ENCODE assay signal across 18 cellular contexts in the genomic region with DNA sequence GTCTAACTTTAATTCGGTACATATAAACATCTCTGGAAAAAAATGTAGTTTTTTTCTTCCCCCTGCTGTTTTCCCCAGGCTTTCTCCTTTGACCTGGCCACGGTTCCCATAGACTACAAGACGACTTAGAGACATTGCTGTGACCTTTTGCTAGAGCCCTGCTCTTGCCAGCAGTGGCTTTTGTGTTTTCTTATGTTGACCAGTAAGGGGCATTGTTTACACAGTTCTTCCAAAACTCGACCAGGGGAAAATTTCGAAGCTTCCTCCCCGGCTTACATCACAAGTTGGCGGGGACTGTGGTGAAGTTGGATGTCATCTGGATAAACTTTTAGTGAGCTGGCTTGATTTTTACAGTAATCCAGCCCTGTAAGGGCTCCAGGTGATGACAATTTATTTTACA. TPM values are rescaled to one million over a fixed set of nuclear protein-coding genes. Genes with fewer than 3 reads are reported as not detected.
DNase-seq lines count a peak whose midpoint lies in the region; ATAC-seq and TF ChIP-seq lines count a peak whose summit lies in the region.
"Had no signal": no experiment of that assay in that cellular context is flagged by ENCODE, and none has a peak within 500 bp of the region (broad histone marks: within the 10 kb centered on the region; RNA-seq: fewer than 3 reads in every experiment).

No MANE protein-coding gene starts in this region.

- H3K9ac ChIP-seq in SK-N-SH: no peak overlapping the region
- no peak overlapping the region for H3K9ac ChIP-seq in endodermal cell (ENCODE audit: extremely low read depth, low read length, poor library complexity, severe bottlenecking)

- H3K4me2 ChIP-seq in SK-N-SH: no peak overlapping the region

- no peaks in the 10 kb centered on the region for H3K36me3 ChIP-seq in SK-N-SH (replicated peaks in 1 of 2; ENCODE audit: control insufficient read depth in 1 of 2, insufficient read depth in 2 of 2, low read length in 1 of 2)
- H3K36me3 ChIP-seq in endodermal cell (ENCODE audit: control insufficient read depth, insufficient read depth, low read length): no peaks in the 10 kb centered on the region
- no peaks in the 10 kb centered on the region for H3K36me3 ChIP-seq in effector memory CD4-positive, alpha-beta T cell (ENCODE audit: control insufficient read depth, insufficient read depth, low read length)
- H3K36me3 ChIP-seq: esophagus muscularis mucosa, prostate gland had no signal

- WGBS in SK-N-SH (ENCODE audit: low lambda C conversion rate): 13% methylated on average over 7 of the region's 7 CpGs
- WGBS in endodermal cell (ENCODE audit: insufficient coverage in 1 of 2, insufficient read length in 1 of 2), 2 experiments: 62% methylated on average over 3 of the region's 7 CpGs; no CpG with 5 or more reads in 1 of the 2 experiments

- no peaks in the 10 kb centered on the region for H3K36me3 Mint-ChIP-seq in endodermal cell (ENCODE audit: low read depth)
- H3K36me3 Mint-ChIP-seq in activated CD4-positive, alpha-beta T cell treated with anti-CD3 and anti-CD28 coated beads for 36 hours (ENCODE audit: low read depth): no peaks in the 10 kb centered on the region
- H3K36me3 Mint-ChIP-seq: activated naive CD8-positive, alpha-beta T cell treated with anti-CD3 and anti-CD28 coated beads for 36 hours had no signal

- no peak for ATAC-seq in SK-N-SH treated with all-trans-retinoic acid at 6 μM for 48 hours
- no peak for ATAC-seq in activated CD4-positive, alpha-beta T cell treated with anti-CD3 and anti-CD28 coated beads for 36 hours
- no peak for ATAC-seq in HG03159 (IDR thresholded peaks at IDR 0.05; ENCODE audit: unreplicated experiment)
- ATAC-seq: mucosa of descending colon had no signal

- H3K4me3 ChIP-seq in SK-N-SH (ENCODE audit: low read depth in 2 of 2, low read length in 1 of 2): no peak overlapping the region
- no peak overlapping the region for H3K4me3 ChIP-seq in NB4 (ENCODE audit: low read depth, low read length)
- H3K4me3 ChIP-seq in endodermal cell (ENCODE audit: low read length): no peak overlapping the region
- no peak overlapping the region for H3K4me3 ChIP-seq in effector memory CD4-positive, alpha-beta T cell (ENCODE audit: insufficient read depth, low read depth, low read length, poor library complexity, severe bottlenecking)
- H3K4me3 ChIP-seq: esophagus muscularis mucosa, mucosa of descending colon, prostate gland had no signal

- no peaks in the 10 kb centered on the region for H3K9me3 ChIP-seq in SK-N-SH
- H3K9me3 ChIP-seq in endodermal cell (ENCODE audit: control insufficient read depth, low read length): no peaks in the 10 kb centered on the region
- no peaks in the 10 kb centered on the region for H3K9me3 ChIP-seq in effector memory CD4-positive, alpha-beta T cell (ENCODE audit: control insufficient read depth, low read length)
- H3K9me3 ChIP-seq: esophagus muscularis mucosa, mucosa of descending colon, prostate gland had no signal

- peaks cover 28% of the 10 kb centered on the region for H3K9me3 Mint-ChIP-seq in endodermal cell
- H3K9me3 Mint-ChIP-seq in activated CD4-positive, alpha-beta T cell treated with anti-CD3 and anti-CD28 coated beads for 36 hours (ENCODE audit: low read depth): no peaks in the 10 kb centered on the region
- H3K9me3 Mint-ChIP-seq: activated naive CD8-positive, alpha-beta T cell treated with anti-CD3 and anti-CD28 coated beads for 36 hours; central memory CD8-positive, alpha-beta T cell had no signal

- POLR2A ChIA-PET in SK-N-SH (lab: Yijun Ruan, JAX): no interaction called here
- POLR2A ChIA-PET in activated CD4-positive, alpha-beta T cell treated with anti-CD3 and anti-CD28 coated beads for 36 hours (lab: Charles Lee): no interaction called here

- H2AFZ ChIP-seq in SK-N-SH (ENCODE audit: low read depth): no peak overlapping the region

- no peak overlapping the region for H3K27ac Mint-ChIP-seq in endodermal cell
- no peak overlapping the region for H3K27ac Mint-ChIP-seq in activated CD4-positive, alpha-beta T cell treated with anti-CD3 and anti-CD28 coated beads for 36 hours
- H3K27ac Mint-ChIP-seq: activated naive CD8-positive, alpha-beta T cell treated with anti-CD3 and anti-CD28 coated beads for 36 hours had no signal

- DNase-seq in SK-N-SH (no peak), NB4 (ENCODE audit: low read depth) (peak; percentile 41), endodermal cell (peak; percentile 45), smooth muscle cell of the brain vasculature (ENCODE audit: low read depth, low spot score) (peak; percentile 23)
- no peak for DNase-seq in effector memory CD4-positive, alpha-beta T cell
- no peak for DNase-seq in activated CD4-positive, alpha-beta T cell treated with anti-CD3 and anti-CD28 coated beads for 36 hours
- DNase-seq: activated CD4-positive, CD25-positive, alpha-beta regulatory T cell; activated CD8-positive, alpha-beta memory T cell treated with anti-CD3 and anti-CD28 coated beads, Interleukin-2, amount 50 U/mL, for 4 hours; activated naive CD8-positive, alpha-beta T cell treated with anti-CD3 and anti-CD28 coated beads for 36 hours; mucosa of descending colon; NCI-H1694; NCI-H526 treated with DMSO at 0.1 percent for 48 hours; stimulated activated CD4-positive, alpha-beta T cell treated with anti-CD3 and anti-CD28 coated beads, Interleukin-1b, Interleukin-23, amount 100 ng/mL, for 48 hours had no signal

- CTCF ChIA-PET in SK-N-SH (lab: Yijun Ruan, JAX): interaction anchor here (0.6 to 1.7 kb wide), 8 partner anchors 9 to 617 kb away, joined by 3 to 5 read pairs (median 4); partner anchors contain the start of gene CCDC160
- CTCF ChIA-PET in activated CD4-positive, alpha-beta T cell treated with anti-CD3 and anti-CD28 coated beads for 36 hours (lab: Charles Lee): interaction anchor here (0.7 to 2.1 kb wide), 2 partner anchors 10 to 150 kb away, joined by 3 to 5 read pairs; no protein-coding TSS in a partner anchor

- H3F3A ChIP-seq in SK-N-SH (replicated peaks; ENCODE audit: insufficient read depth): no peaks in the 10 kb centered on the region

- H3K27ac ChIP-seq in SK-N-SH (ENCODE audit: low read depth in 2 of 2, low read length in 1 of 2) (no peak overlapping the region), endodermal cell (ENCODE audit: low read depth, low read length) (no peak overlapping the region)
- no peak overlapping the region for H3K27ac ChIP-seq in effector memory CD4-positive, alpha-beta T cell (ENCODE audit: insufficient read depth, low read length, poor library complexity, severe bottlenecking)
- H3K27ac ChIP-seq: esophagus muscularis mucosa, prostate gland had no signal

- H3K4me3 Mint-ChIP-seq in endodermal cell: no peak overlapping the region
- H3K4me3 Mint-ChIP-seq in activated CD4-positive, alpha-beta T cell treated with anti-CD3 and anti-CD28 coated beads for 36 hours: no peak overlapping the region
- H3K4me3 Mint-ChIP-seq: activated naive CD8-positive, alpha-beta T cell treated with anti-CD3 and anti-CD28 coated beads for 36 hours; central memory CD8-positive, alpha-beta T cell had no signal

- peaks cover 7% of the 10 kb centered on the region; the same call in 1 of the 2 replicates for H3K27me3 ChIP-seq in SK-N-SH (ENCODE audit: insufficient read depth)
- H3K27me3 ChIP-seq in endodermal cell (ENCODE audit: control insufficient read depth, insufficient read depth, low read length, poor library complexity, severe bottlenecking): no peaks in the 10 kb centered on the region
- H3K27me3 ChIP-seq in effector memory CD4-positive, alpha-beta T cell (replicated peaks; ENCODE audit: control insufficient read depth, insufficient read depth, low read length, poor library complexity, severe bottlenecking): no peaks in the 10 kb centered on the region

- no peak for TF ChIP-seq EP300 in SK-N-SH (IDR thresholded peaks at IDR 0.05; ENCODE audit: borderline replicate concordance in 1 of 2, low read depth in 1 of 2, low read length in 1 of 2)

- TF ChIP-seq CTCF in SK-N-SH (IDR thresholded peaks at IDR 0.05) (no peak), NB4 (IDR thresholded peaks at IDR 0.05; ENCODE audit: low read depth, low read length) (peak; percentile 3), endodermal cell (conservative IDR thresholded peaks at IDR 0.05) (no peak)

- TF ChIP-seq RAD21 in SK-N-SH (IDR thresholded peaks at IDR 0.05; ENCODE audit: low read length): peak; percentile 52

- no peaks in the 10 kb centered on the region for H3K27me3 Mint-ChIP-seq in endodermal cell (ENCODE audit: insufficient read depth)
- H3K27me3 Mint-ChIP-seq in activated CD4-positive, alpha-beta T cell treated with anti-CD3 and anti-CD28 coated beads for 36 hours: no peaks in the 10 kb centered on the region

- no peak for TF ChIP-seq POLR2A in NB4 (IDR thresholded peaks at IDR 0.05; ENCODE audit: extremely low read depth, insufficient read length)

- intact Hi-C loops in activated CD4-positive, alpha-beta T cell treated with anti-CD3 and anti-CD28 coated beads for 36 hours (cut with DNase I, micrococcal nuclease): no loop called here

- H4K20me1 ChIP-seq in SK-N-SH (ENCODE audit: insufficient read depth): no peaks in the 10 kb centered on the region

- no peaks in the 10 kb centered on the region for H3K79me2 ChIP-seq in SK-N-SH (ENCODE audit: insufficient read depth)

- H3K4me1 ChIP-seq in SK-N-SH (ENCODE audit: control insufficient read depth in 1 of 2, insufficient read depth in 2 of 2, low read depth in 1 of 2, low read length in 1 of 2) (peaks cover 0 to 2% of the 10 kb centered on the region in 2 experiments; a peak in 1 of 4 replicates), endodermal cell (ENCODE audit: control insufficient read depth, insufficient read depth, low read length) (no peaks in the 10 kb centered on the region)
- no peaks in the 10 kb centered on the region for H3K4me1 ChIP-seq in effector memory CD4-positive, alpha-beta T cell (ENCODE audit: control insufficient read depth, insufficient read depth, low read length, poor library complexity, severe bottlenecking)
- H3K4me1 ChIP-seq: esophagus muscularis mucosa, prostate gland had no signal

- H3K4me1 Mint-ChIP-seq in endodermal cell: no peaks in the 10 kb centered on the region
- H3K4me1 Mint-ChIP-seq in activated CD4-positive, alpha-beta T cell treated with anti-CD3 and anti-CD28 coated beads for 36 hours: peaks cover 7% of the 10 kb centered on the region
- H3K4me1 Mint-ChIP-seq: central memory CD8-positive, alpha-beta T cell had no signal

- H3K9me2 ChIP-seq in SK-N-SH: no peaks in the 10 kb centered on the region; the same call in 1 of the 2 replicates

TF ChIP-seq in SK-N-SH, 30 proteins besides CTCF, POLR2A, EP300 and RAD21 (continues in another document):
- TF ChIP-seq TEAD4 (IDR thresholded peaks at IDR 0.05; ENCODE audit: borderline replicate concordance, insufficient read depth): no peak

TF ChIP-seq in SK-N-SH treated with all-trans-retinoic acid at 6 μM for 48 hours, 23 proteins besides CTCF, POLR2A, EP300 and RAD21:
- TF ChIP-seq ZNF565 (CRISPR knock-in tag; conservative IDR thresholded peaks at IDR 0.05; ENCODE audit: low read depth) (no peak), ZFP30 (CRISPR knock-in tag; IDR thresholded peaks at IDR 0.05) (no peak), ISL1 (CRISPR knock-in tag; IDR thresholded peaks at IDR 0.05) (no peak)
TF ChIP-seq in SK-N-SH treated with all-trans-retinoic acid at 6 μM for 48 hours: peak in this region for 0.

RNA-seq across cellular contexts. Expression of gene CCDC160, which starts 9.3 kb away (rescaled TPM):
- polyA plus RNA-seq in SK-N-SH (2012; rRNA removed): not detected in 2 replicates
- polyA plus RNA-seq in SK-N-SH (2012; cell fraction: cytosol; rRNA removed): 0.04 TPM in 1 of 2 replicates, not detected in the other
- not detected in 2 replicates for polyA plus RNA-seq in SK-N-SH (2012; cell fraction: nucleus; rRNA removed)
- total RNA-seq in endodermal cell: 1 to 10 TPM; 2.9 to 4.7 TPM
- 29.2 TPM for polyA plus RNA-seq in endodermal cell (2013, experiment 1 of 2)
- polyA plus RNA-seq in endodermal cell (2013, experiment 2 of 2): 30.4 TPM
- not detected for total RNA-seq in activated CD4-positive, alpha-beta T cell treated with anti-CD3 and anti-CD28 coated beads for 36 hours
- total RNA-seq: esophagus muscularis mucosa had no signal

Comparison
In these comparisons a context has a peak if more than half of its experiments do, and no peak if none do; other contexts are left out.
1. DNase-seq: peak in NB4 (single experiment), endodermal cell (single experiment) and smooth muscle cell of the brain vasculature (single experiment); none in SK-N-SH (single experiment), effector memory CD4-positive, alpha-beta T cell (0 of 3) and activated CD4-positive, alpha-beta T cell treated with anti-CD3 and anti-CD28 coated beads for 36 hours (single experiment).